Comparison of ENCODE assay signal across 30 cellular contexts in genomic region chr13:54162069-54162468, GRCh38.
A peak's percentile ranks its signal among the peaks of the same experiment; 100 is the strongest.
DNase-seq lines count a peak whose midpoint lies in the region; ATAC-seq and TF ChIP-seq lines count a peak whose summit lies in the region.
"Had no signal": no experiment of that assay in that cellular context is flagged by ENCODE, and none has a peak within 500 bp of the region (broad histone marks: within the 10 kb centered on the region; RNA-seq: fewer than 3 reads in every experiment).

No MANE protein-coding gene starts in this region.

- H3K27ac Mint-ChIP-seq in H9 (no peak overlapping the region), WTC11 (no peak overlapping the region), neural crest cell (ENCODE audit: unreplicated experiment) (no peak overlapping the region)
- H3K27ac Mint-ChIP-seq in activated CD4-positive, alpha-beta memory T cell treated with anti-CD3 and anti-CD28 coated beads, Interleukin-2, amount 10 ng/mL, durations not matched to agents 7 days and 5 days, result no peak overlapping the region
- H3K27ac Mint-ChIP-seq: activated B cell treated with CpG ODN at 0.5 μM for 24 hours; activated CD4-positive, alpha-beta T cell treated with anti-CD3 and anti-CD28 coated beads, Interleukin-2, amount 10 ng/mL, durations not matched to agents 7 days and 5 days; activated naive CD8-positive, alpha-beta T cell treated with anti-CD3 and anti-CD28 coated beads for 36 hours; activated T-cell treated with anti-CD3 and anti-CD28 coated beads, Interleukin-2, amount 50 U/mL, for 24 hours; CD14-positive monocyte; nephron; stimulated activated naive B cell treated with anti-CD40 and anti-IgM and Interleukin-4, amounts not matched to agents 10 μg/mL and 1 μg/mL and 100 μg/mL, for 72 hours had no signal

- H3K27me3 Mint-ChIP-seq in H9 (ENCODE audit: low read depth) (no peaks in the 10 kb centered on the region), WTC11 (ENCODE audit: low read depth) (no peaks in the 10 kb centered on the region), neural crest cell (ENCODE audit: low read depth) (no peaks in the 10 kb centered on the region)
- no peaks in the 10 kb centered on the region for H3K27me3 Mint-ChIP-seq in activated CD4-positive, alpha-beta memory T cell treated with anti-CD3 and anti-CD28 coated beads, Interleukin-2, amount 10 ng/mL, durations not matched to agents 7 days and 5 days
- H3K27me3 Mint-ChIP-seq: activated B cell treated with CpG ODN at 0.5 μM for 24 hours; activated CD4-positive, alpha-beta T cell treated with anti-CD3 and anti-CD28 coated beads, Interleukin-2, amount 10 ng/mL, durations not matched to agents 7 days and 5 days; activated naive CD8-positive, alpha-beta T cell treated with anti-CD3 and anti-CD28 coated beads for 36 hours; activated T-cell treated with anti-CD3 and anti-CD28 coated beads, Interleukin-2, amount 50 U/mL, for 24 hours; stimulated activated naive B cell treated with anti-CD40 and anti-IgM and Interleukin-4, amounts not matched to agents 10 μg/mL and 1 μg/mL and 100 μg/mL, for 72 hours had no signal

- H3K27ac ChIP-seq in H9 (ENCODE audit: insufficient read length, low read depth, low read length), result no peak overlapping the region
- H3K27ac ChIP-seq: HL-60, ovary, SJCRH30, skin epidermis had no signal

- no peak overlapping the region for H3K4ac ChIP-seq in H9 (ENCODE audit: low read depth, low read length)

- H3K4me1 Mint-ChIP-seq in H9, result peaks cover 2 to 17% of the 10 kb centered on the region in 2 experiments; a peak in 2 of 4 replicates
- peaks cover 29% of the 10 kb centered on the region for H3K4me1 Mint-ChIP-seq in WTC11
- H3K4me1 Mint-ChIP-seq in neural crest cell, result no peaks in the 10 kb centered on the region
- H3K4me1 Mint-ChIP-seq in activated CD4-positive, alpha-beta memory T cell treated with anti-CD3 and anti-CD28 coated beads, Interleukin-2, amount 10 ng/mL, durations not matched to agents 7 days and 5 days, result no peaks in the 10 kb centered on the region
- H3K4me1 Mint-ChIP-seq: activated B cell treated with CpG ODN at 0.5 μM for 24 hours; activated CD4-positive, alpha-beta T cell treated with anti-CD3 and anti-CD28 coated beads, Interleukin-2, amount 10 ng/mL, durations not matched to agents 7 days and 5 days; activated naive CD8-positive, alpha-beta T cell treated with anti-CD3 and anti-CD28 coated beads for 36 hours; CD14-positive monocyte; nephron; stimulated activated naive B cell treated with anti-CD40 and anti-IgM and Interleukin-4, amounts not matched to agents 10 μg/mL and 1 μg/mL and 100 μg/mL, for 72 hours had no signal

- ATAC-seq in WTC11, result peak; percentile 98
- no peak for ATAC-seq in HG02870 (IDR thresholded peaks at IDR 0.05; ENCODE audit: unreplicated experiment)
- no peak for ATAC-seq in GM21390 (IDR thresholded peaks at IDR 0.05; ENCODE audit: unreplicated experiment)
- ATAC-seq: HepG2; left lobe of liver; stimulated activated naive B cell treated with anti-CD40 and anti-IgM and Interleukin-4, amounts not matched to agents 10 μg/mL and 1 μg/mL and 100 μg/mL, for 72 hours had no signal

- POLR2A ChIA-PET in WTC11 (lab: Charles Lee), result no interaction called here
- POLR2A ChIA-PET in activated CD4-positive, alpha-beta memory T cell treated with anti-CD3 and anti-CD28 coated beads, Interleukin-2, amount 10 ng/mL, durations not matched to agents 7 days and 5 days (lab: Charles Lee), result no interaction called here

- no peak overlapping the region for H2BK12ac ChIP-seq in H9 (ENCODE audit: insufficient read length, low read depth, low read length)

- H3K36me3 Mint-ChIP-seq in H9 (ENCODE audit: insufficient read depth in 1 of 3, low read depth in 3 of 3) (no peaks in the 10 kb centered on the region), WTC11 (0 out of 2 replicates have a peak, but pooled peaks cover 3% of the 10 kb centered on the region), neural crest cell (ENCODE audit: low read depth) (no peaks in the 10 kb centered on the region)
- H3K36me3 Mint-ChIP-seq in activated CD4-positive, alpha-beta memory T cell treated with anti-CD3 and anti-CD28 coated beads, Interleukin-2, amount 10 ng/mL, durations not matched to agents 7 days and 5 days (ENCODE audit: low read depth), result no peaks in the 10 kb centered on the region
- H3K36me3 Mint-ChIP-seq: activated naive CD8-positive, alpha-beta T cell treated with anti-CD3 and anti-CD28 coated beads for 36 hours; CD14-positive monocyte; stimulated activated naive B cell treated with anti-CD40 and anti-IgM and Interleukin-4, amounts not matched to agents 10 μg/mL and 1 μg/mL and 100 μg/mL, for 72 hours had no signal

- no peaks in the 10 kb centered on the region for H3K23me2 ChIP-seq in H9 (ENCODE audit: insufficient read length, low read depth, low read length, poor library complexity, severe bottlenecking)

- no peaks in the 10 kb centered on the region for H3K79me2 ChIP-seq in H9 (ENCODE audit: insufficient read depth, low read length)

- no peaks in the 10 kb centered on the region for H4K20me1 ChIP-seq in H9 (ENCODE audit: control insufficient read depth, insufficient read depth, insufficient read length)

- H4K91ac ChIP-seq in H9 (ENCODE audit: insufficient read length, low read depth, low read length), result no peak overlapping the region

- no peak overlapping the region for H2AFZ ChIP-seq in H9 (ENCODE audit: low read length)

- H3K4me3 Mint-ChIP-seq in H9, result no peak overlapping the region
- H3K4me3 Mint-ChIP-seq in WTC11, result no peak overlapping the region
- H3K4me3 Mint-ChIP-seq in neural crest cell, result no peak overlapping the region
- no peak overlapping the region for H3K4me3 Mint-ChIP-seq in activated CD4-positive, alpha-beta memory T cell treated with anti-CD3 and anti-CD28 coated beads, Interleukin-2, amount 10 ng/mL, durations not matched to agents 7 days and 5 days
- H3K4me3 Mint-ChIP-seq: activated B cell treated with CpG ODN at 0.5 μM for 24 hours; activated CD4-positive, alpha-beta T cell treated with anti-CD3 and anti-CD28 coated beads, Interleukin-2, amount 10 ng/mL, durations not matched to agents 7 days and 5 days; activated naive CD8-positive, alpha-beta T cell treated with anti-CD3 and anti-CD28 coated beads for 36 hours; activated T-cell treated with anti-CD3 and anti-CD28 coated beads, Interleukin-2, amount 50 U/mL, for 24 hours; CD14-positive monocyte; nephron; stimulated activated naive B cell treated with anti-CD40 and anti-IgM and Interleukin-4, amounts not matched to agents 10 μg/mL and 1 μg/mL and 100 μg/mL, for 72 hours had no signal

- no peak overlapping the region for H2BK15ac ChIP-seq in H9 (ENCODE audit: low read depth, low read length)

- H3K56ac ChIP-seq in H9 (ENCODE audit: insufficient read length, low read depth, low read length), result no peak overlapping the region

- H3K4me1 ChIP-seq in H9 (ENCODE audit: insufficient read depth, low read length), result no peaks in the 10 kb centered on the region
- H3K4me1 ChIP-seq: SJCRH30 had no signal

- H3K9me3 Mint-ChIP-seq in H9, result no peaks in the 10 kb centered on the region
- H3K9me3 Mint-ChIP-seq in WTC11, result peaks cover 4% of the 10 kb centered on the region
- no peaks in the 10 kb centered on the region for H3K9me3 Mint-ChIP-seq in neural crest cell
- peaks cover 5% of the 10 kb centered on the region for H3K9me3 Mint-ChIP-seq in activated CD4-positive, alpha-beta memory T cell treated with anti-CD3 and anti-CD28 coated beads, Interleukin-2, amount 10 ng/mL, durations not matched to agents 7 days and 5 days
- H3K9me3 Mint-ChIP-seq: nephron had no signal

- H2BK5ac ChIP-seq in H9 (ENCODE audit: insufficient read length, low read length), result no peak overlapping the region

- no peak overlapping the region for H2BK20ac ChIP-seq in H9 (ENCODE audit: low read depth, low read length, poor library complexity, severe bottlenecking)

- no peak overlapping the region for H3K9ac ChIP-seq in H9 (ENCODE audit: extremely low read depth, insufficient read length, low read length)

- no peak overlapping the region for H3K18ac ChIP-seq in H9 (ENCODE audit: insufficient read length, low read depth, low read length)

- no peak overlapping the region for H3K4me2 ChIP-seq in H9 (ENCODE audit: insufficient read depth, insufficient read length, low read length)

- H4K5ac ChIP-seq in H9 (ENCODE audit: insufficient read length, low read depth, low read length), result no peak overlapping the region

- TF ChIP-seq CTCF in H9 (conservative IDR thresholded peaks at IDR 0.05) (peak; percentile 67), WTC11 (IDR thresholded peaks at IDR 0.05) (no peak), neural crest cell (conservative IDR thresholded peaks at IDR 0.05) (peak; percentile 45)

- peak; percentile 40 for DNase-seq in H9
- DNase-seq in NCI-H69 (lab: John Stamatoyannopoulos, UW), result peak; percentile 18
- DNase-seq in WTC11 (ENCODE audit: low spot score), result no peak
- no peak for DNase-seq in neural crest cell (ENCODE audit: low read depth, low spot score)
- DNase-seq in activated CD4-positive, alpha-beta memory T cell treated with anti-CD3 and anti-CD28 coated beads, Interleukin-2, amount 10 ng/mL, durations not matched to agents 7 days and 5 days, result no peak
- DNase-seq: activated B cell treated with CpG ODN at 0.5 μM for 24 hours; activated CD4-positive, alpha-beta T cell treated with anti-CD3 and anti-CD28 coated beads, Interleukin-2, amount 10 ng/mL, durations not matched to agents 7 days and 5 days; activated effector memory CD4-positive, alpha-beta T cell treated with anti-CD3 and anti-CD28 coated beads, Interleukin-2, amount 50 U/mL, for 16 hours; activated naive CD8-positive, alpha-beta T cell treated with anti-CD3 and anti-CD28 coated beads for 36 hours; activated T-cell treated with anti-CD3 and anti-CD28 coated beads, Interleukin-2, amount 50 U/mL, for 24 hours; aorta; Calu3; GOT3; MV-4-11; NCI-H2171 treated with DMSO at 0.1 percent for 48 hours; NCI-H524; ovary; stimulated activated naive B cell treated with anti-CD40 and anti-IgM and Interleukin-4, amounts not matched to agents 10 μg/mL and 1 μg/mL and 100 μg/mL, for 72 hours; substantia nigra; T1000; trophoblast cell had no signal

- H4K8ac ChIP-seq in H9 (replicated peaks; ENCODE audit: insufficient read length, low read depth, low read length), result no peak overlapping the region

- H2AK5ac ChIP-seq in H9 (ENCODE audit: insufficient read length, low read length), result no peak overlapping the region

- H3T11ph ChIP-seq in H9 (ENCODE audit: low read length), result no peak overlapping the region

- H3K27me3 ChIP-seq in H9 (ENCODE audit: insufficient read depth, low read length), result no peaks in the 10 kb centered on the region
- H3K27me3 ChIP-seq: ovary, SJCRH30 had no signal

- CTCF ChIA-PET in WTC11 (lab: Charles Lee), result no interaction called here
- CTCF ChIA-PET in activated CD4-positive, alpha-beta memory T cell treated with anti-CD3 and anti-CD28 coated beads, Interleukin-2, amount 10 ng/mL, durations not matched to agents 7 days and 5 days (lab: Charles Lee), result no interaction called here

- H3K23ac ChIP-seq in H9 (ENCODE audit: insufficient read length, low read depth, low read length), result no peak overlapping the region

- H3K79me1 ChIP-seq in H9 (ENCODE audit: insufficient read depth, low read depth, low read length, poor library complexity, severe bottlenecking), result no peaks in the 10 kb centered on the region

- H3K9me3 ChIP-seq in H9 (ENCODE audit: control insufficient read depth, low read depth, low read length), result no peaks in the 10 kb centered on the region
- H3K9me3 ChIP-seq: ovary, SJCRH30 had no signal

- H3K14ac ChIP-seq in H9 (ENCODE audit: insufficient read depth, low read length), result no peak overlapping the region

- no CpG with 5 or more reads among the region's 1 CpG for WGBS in H9 (ENCODE audit: extremely low coverage, insufficient read length, low lambda C conversion rate)

- no peak overlapping the region for H2BK120ac ChIP-seq in H9 (ENCODE audit: low read depth, low read length, poor library complexity, severe bottlenecking)

Comparison
In these comparisons a context has a peak if more than half of its experiments do, and no peak if none do; other contexts are left out.
1. DNase-seq: peak in H9 (single experiment) and NCI-H69 (single experiment); none in WTC11 (single experiment), neural crest cell (single experiment) and activated CD4-positive, alpha-beta memory T cell treated with anti-CD3 and anti-CD28 coated beads, Interleukin-2, amount 10 ng/mL, durations not matched to agents 7 days and 5 days (single experiment).